ENCODE assay signal across 8 cellular contexts in the genomic region with DNA sequence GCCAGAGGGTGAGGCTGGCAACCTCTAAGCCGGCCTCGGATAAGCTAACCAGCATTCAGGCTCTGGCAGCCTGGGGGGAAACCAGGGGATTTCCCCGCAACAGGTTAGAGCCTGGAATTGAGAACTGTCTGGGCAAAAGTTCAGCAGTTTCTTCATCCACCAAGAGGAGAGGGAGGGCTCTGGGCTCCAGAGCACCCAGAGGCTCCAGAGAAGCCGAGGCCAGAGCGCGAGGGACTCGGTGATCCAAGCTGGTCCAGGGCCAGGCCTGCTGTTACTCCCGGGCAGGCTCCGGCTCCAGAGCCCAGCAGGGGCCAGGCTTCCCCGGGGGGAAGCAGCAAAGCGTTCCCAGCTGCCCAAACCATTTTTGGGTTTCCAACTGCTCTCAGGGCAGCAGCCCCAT. TPM values are rescaled to one million over a fixed set of nuclear protein-coding genes. Genes with fewer than 3 reads are reported as not detected.
DNase-seq lines count a peak whose midpoint lies in the region; TF ChIP-seq lines count a peak whose summit lies in the region.
"Had no signal": no experiment of that assay in that cellular context is flagged by ENCODE, and none has a peak within 500 bp of the region (broad histone marks: within the 10 kb centered on the region; RNA-seq: fewer than 3 reads in every experiment).

No MANE protein-coding gene starts in this region.

- H3K9me3 ChIP-seq in BLaER1 = no peaks in the 10 kb centered on the region

- peaks cover 6% of the 10 kb centered on the region for H3K4me1 Mint-ChIP-seq in mesothelial cell of epicardium

- H3K36me3 Mint-ChIP-seq in mesothelial cell of epicardium = peaks cover 10% of the 10 kb centered on the region

- TF ChIP-seq CTCF in mesothelial cell of epicardium (IDR thresholded peaks at IDR 0.05; ENCODE audit: unreplicated experiment) = no peak

- H3K27ac ChIP-seq in BLaER1 (peak overlapping the region; percentile 92), angular gyrus (ENCODE audit: low read depth, low read length) (peak overlapping the region; percentile 19)

- H3K4me3 ChIP-seq in BLaER1 = peak overlapping the region; percentile 52

- no peaks in the 10 kb centered on the region for H3K9me3 Mint-ChIP-seq in mesothelial cell of epicardium

- no peaks in the 10 kb centered on the region for H3K27me3 ChIP-seq in BLaER1

- no peaks in the 10 kb centered on the region for H3K27me3 Mint-ChIP-seq in mesothelial cell of epicardium (ENCODE audit: low read depth)

- H3K36me3 ChIP-seq in BLaER1 = peaks cover 52% of the 10 kb centered on the region

- peaks cover 83% of the 10 kb centered on the region for H3K4me1 ChIP-seq in BLaER1

- H3K27ac Mint-ChIP-seq in mesothelial cell of epicardium = peak overlapping the region; percentile 56

- no peak overlapping the region for H3K4me3 Mint-ChIP-seq in mesothelial cell of epicardium

- peak overlapping the region; percentile 70 for H3K9ac ChIP-seq in BLaER1

- peak overlapping the region; percentile 90 for H3K4me2 ChIP-seq in BLaER1

- DNase-seq in mesothelial cell of epicardium (ENCODE audit: low spot score in 2 of 2, unreplicated experiment in 2 of 2) = no peak
- no peak for DNase-seq in SK-N-DZ (ENCODE audit: low spot score)
- no peak for DNase-seq in medulla oblongata (ENCODE audit: extremely low spot score)
- no peak for DNase-seq in NCI-H2107 (lab: John Stamatoyannopoulos, UW)
- DNase-seq: DMS53, NCI-H1436 treated with DMSO at 0.1 percent for 48 hours had no signal

- no peaks in the 10 kb centered on the region for H4K20me1 ChIP-seq in BLaER1

RNA-seq across cellular contexts. Expression of a gene that starts 13.3 kb away (rescaled TPM):
- total RNA-seq in mesothelial cell of epicardium = 30.0 to 33.0 TPM (median 31.9 TPM) in 3 replicates
- 16.5 and 22.0 TPM in 2 replicates for polyA plus RNA-seq in SK-N-DZ (2014; cell fraction: cytosol; rRNA removed)
- 17.6 and 25.1 TPM in 2 replicates for polyA plus RNA-seq in SK-N-DZ (2014; cell fraction: nucleus; rRNA removed)

RNA-seq across cellular contexts. Expression of a gene that starts 17.5 kb away (rescaled TPM):
- 96.6 to 107 TPM (median 96.6 TPM) in 3 replicates for total RNA-seq in mesothelial cell of epicardium
- 57.2 and 63.0 TPM in 2 replicates for polyA plus RNA-seq in SK-N-DZ (2014; cell fraction: cytosol; rRNA removed)
- 150 and 184 TPM in 2 replicates for polyA plus RNA-seq in SK-N-DZ (2014; cell fraction: nucleus; rRNA removed)

RNA-seq across cellular contexts. Expression of a gene that starts 32.4 kb away (rescaled TPM):
- 15.6 to 16.5 TPM (median 16.1 TPM) in 3 replicates for total RNA-seq in mesothelial cell of epicardium
- polyA plus RNA-seq in SK-N-DZ (2014; cell fraction: cytosol; rRNA removed) = 118 and 143 TPM in 2 replicates
- 74.2 and 93.5 TPM in 2 replicates for polyA plus RNA-seq in SK-N-DZ (2014; cell fraction: nucleus; rRNA removed)

RNA-seq across cellular contexts. Expression of a gene that starts 46.3 kb away (rescaled TPM):
- total RNA-seq in mesothelial cell of epicardium = 0.43 to 0.64 TPM (median 0.54 TPM) in 3 replicates
- polyA plus RNA-seq in SK-N-DZ (2014; cell fraction: cytosol; rRNA removed) = not detected in 2 replicates
- not detected in 2 replicates for polyA plus RNA-seq in SK-N-DZ (2014; cell fraction: nucleus; rRNA removed)

RNA-seq across cellular contexts. Expression of a gene that starts 49.3 kb away (rescaled TPM):
- total RNA-seq in mesothelial cell of epicardium = 238 to 262 TPM (median 242 TPM) in 3 replicates
- polyA plus RNA-seq in SK-N-DZ (2014; cell fraction: cytosol; rRNA removed) = 267 and 474 TPM in 2 replicates
- 133 and 199 TPM in 2 replicates for polyA plus RNA-seq in SK-N-DZ (2014; cell fraction: nucleus; rRNA removed)
